In genomic region chr3:123292321-123293310, GRCh38 we compare ENCODE assay signal across 1 cellular context.
TF ChIP-seq lines count a peak whose summit lies in the region.

No MANE protein-coding gene starts in this region.

TF ChIP-seq in GM23338, 12 proteins besides CTCF, POLR2A, EP300 and RAD21:
- TF ChIP-seq ETS1 (IDR thresholded peaks at IDR 0.05) (no peak), POLR2AphosphoS5 (IDR thresholded peaks at IDR 0.05; ENCODE audit: low read depth) (no peak), REST (IDR thresholded peaks at IDR 0.05; ENCODE audit: unreplicated experiment) (no peak), CREB1 (CRISPR knock-in tag; IDR thresholded peaks at IDR 0.05; ENCODE audit: low read depth) (no peak), EZH2 (IDR thresholded peaks at IDR 0.05; ENCODE audit: low read depth, unreplicated experiment) (no peak), EZH2phosphoT487 (IDR thresholded peaks at IDR 0.05; ENCODE audit: unreplicated experiment) (no peak), ZNF114 (CRISPR knock-in tag; IDR thresholded peaks at IDR 0.05) (no peak), ZNF331 (CRISPR knock-in tag; IDR thresholded peaks at IDR 0.05; ENCODE audit: low read depth) (no peak), JUNB (IDR thresholded peaks at IDR 0.05; ENCODE audit: unreplicated experiment) (no peak), NANOG (IDR thresholded peaks at IDR 0.05; ENCODE audit: borderline replicate concordance) (no peak), STAT1 (IDR thresholded peaks at IDR 0.05; ENCODE audit: unreplicated experiment) (no peak), ZNF462 (CRISPR knock-in tag; IDR thresholded peaks at IDR 0.05) (no peak)
